Comparison of ENCODE assay signal across 1 cellular context in the genomic region with DNA sequence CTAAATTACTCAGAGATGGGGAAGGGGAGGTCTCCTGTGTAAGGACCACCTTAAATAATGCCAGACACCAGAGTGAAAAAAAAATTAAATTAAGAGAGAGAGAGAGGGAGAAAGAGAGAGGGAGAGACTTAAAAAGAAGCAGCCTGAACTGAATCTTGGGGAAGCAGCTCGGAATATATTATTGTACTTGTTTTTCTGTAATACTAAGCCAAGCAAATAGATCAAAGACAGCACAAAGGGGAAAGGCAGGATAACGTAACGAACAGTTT.
A peak's percentile ranks its signal among the peaks of the same experiment; 100 is the strongest.
TF ChIP-seq lines count a peak whose summit lies in the region.

No MANE protein-coding gene starts in this region.

TF ChIP-seq in K562, 482 proteins besides CTCF, POLR2A, EP300 and RAD21 (continued from another document and continues in another):
- TF ChIP-seq ZHX1 (conservative IDR thresholded peaks at IDR 0.05; ENCODE audit: low read length) (no peak), ASH1L (IDR thresholded peaks at IDR 0.05; ENCODE audit: borderline replicate concordance, low read depth, partially characterized antibody) (peak; percentile 14), U2AF1 (optimal IDR thresholded peaks at IDR 0.05; ENCODE audit: low read depth, low read length) (peak; percentile 14), KLF1 (tag; IDR thresholded peaks at IDR 0.05) (no peak), ZKSCAN3 (CRISPR knock-in tag; IDR thresholded peaks at IDR 0.05) (no peak), PRPF4 (IDR thresholded peaks at IDR 0.05; ENCODE audit: insufficient read depth, low read depth, low read length, poor library complexity, severe bottlenecking) (no peak), SAFB2 (IDR thresholded peaks at IDR 0.05; ENCODE audit: borderline replicate concordance, low read depth, low read length, severe bottlenecking) (no peak), ZNF76 (CRISPR knock-in tag; IDR thresholded peaks at IDR 0.05; ENCODE audit: borderline replicate concordance) (no peak), XRCC5 (IDR thresholded peaks at IDR 0.05; ENCODE audit: low read depth, low read length) (no peak), MYC (IDR thresholded peaks at IDR 0.05; ENCODE audit: low read depth, low read length) (no peak), MYC (CRISPR knock-in tag; IDR thresholded peaks at IDR 0.05; ENCODE audit: borderline replicate concordance, low read depth) (no peak), KDM5B (IDR thresholded peaks at IDR 0.05; ENCODE audit: insufficient replicate concordance, low read depth, low read length) (no peak), FIP1L1 (IDR thresholded peaks at IDR 0.05; ENCODE audit: low read depth, low read length, poor library complexity, severe bottlenecking) (no peak), WHSC1 (IDR thresholded peaks at IDR 0.05; ENCODE audit: low read length) (no peak), ZMIZ1 (IDR thresholded peaks at IDR 0.05; ENCODE audit: low read depth in 2 of 2, low read length in 2 of 2) (no peak), TBL1XR1 (IDR thresholded peaks at IDR 0.05; ENCODE audit: low read length in 2 of 2) (no peak), ZBTB8A (IDR thresholded peaks at IDR 0.05; ENCODE audit: partially characterized antibody) (no peak), XRCC3 (IDR thresholded peaks at IDR 0.05) (no peak), SREBF1 (IDR thresholded peaks at IDR 0.05; ENCODE audit: borderline replicate concordance, low read depth, low read length) (no peak), NR2C1 (IDR thresholded peaks at IDR 0.05) (no peak), NR2C1 (tag; IDR thresholded peaks at IDR 0.05) (no peak), ZC3H11A (IDR thresholded peaks at IDR 0.05; ENCODE audit: low read depth, low read length) (no peak), ATF1 (CRISPR knock-in tag; IDR thresholded peaks at IDR 0.05) (no peak), ATF1 (tag; IDR thresholded peaks at IDR 0.05) (no peak), HMGN3 (IDR thresholded peaks at IDR 0.05; ENCODE audit: borderline replicate concordance, extremely low read depth, insufficient read length, low read depth, low read length) (no peak), PTTG1 (tag; IDR thresholded peaks at IDR 0.05; ENCODE audit: low read depth) (no peak), BRF1 (IDR thresholded peaks at IDR 0.05; ENCODE audit: borderline replicate concordance, extremely low read depth, insufficient read length) (no peak), LEF1 (IDR thresholded peaks at IDR 0.05) (0 out of 2 replicates have a peak, but pooled peaks have one; percentile 39), THRAP3 (IDR thresholded peaks at IDR 0.05; ENCODE audit: borderline replicate concordance) (0 out of 2 replicates have a peak, but pooled peaks have one; percentile 36), NCOA1 (IDR thresholded peaks at IDR 0.05; ENCODE audit: low read depth) (no peak), SIN3B (IDR thresholded peaks at IDR 0.05; ENCODE audit: low read depth) (no peak), FOXJ3 (CRISPR knock-in tag; IDR thresholded peaks at IDR 0.05) (no peak), DACH1 (IDR thresholded peaks at IDR 0.05; ENCODE audit: partially characterized antibody) (no peak), CTBP1 (IDR thresholded peaks at IDR 0.05; ENCODE audit: borderline replicate concordance) (no peak), HDGF (IDR thresholded peaks at IDR 0.05) (no peak), BHLHE40 (IDR thresholded peaks at IDR 0.05; ENCODE audit: low read length) (no peak), ZNF24 (IDR thresholded peaks at IDR 0.05) (no peak), MBD2 (IDR thresholded peaks at IDR 0.05; ENCODE audit: borderline replicate concordance, low read depth) (no peak), SMARCB1 (IDR thresholded peaks at IDR 0.05; ENCODE audit: insufficient read length, low read depth) (no peak), CREB1 (IDR thresholded peaks at IDR 0.05) (no peak), CREB1 (CRISPR knock-in tag; IDR thresholded peaks at IDR 0.05) (no peak), GABPB1 (CRISPR knock-in tag; IDR thresholded peaks at IDR 0.05) (no peak), CEBPZ (IDR thresholded peaks at IDR 0.05; ENCODE audit: borderline replicate concordance, low read depth, low read length) (no peak), ZNF778 (CRISPR knock-in tag; IDR thresholded peaks at IDR 0.05) (no peak), FOS (IDR thresholded peaks at IDR 0.05; ENCODE audit: extremely low read depth, insufficient read length) (no peak), IRF9 (tag; IDR thresholded peaks at IDR 0.05) (no peak)
- TF ChIP-seq, protein P1, sequence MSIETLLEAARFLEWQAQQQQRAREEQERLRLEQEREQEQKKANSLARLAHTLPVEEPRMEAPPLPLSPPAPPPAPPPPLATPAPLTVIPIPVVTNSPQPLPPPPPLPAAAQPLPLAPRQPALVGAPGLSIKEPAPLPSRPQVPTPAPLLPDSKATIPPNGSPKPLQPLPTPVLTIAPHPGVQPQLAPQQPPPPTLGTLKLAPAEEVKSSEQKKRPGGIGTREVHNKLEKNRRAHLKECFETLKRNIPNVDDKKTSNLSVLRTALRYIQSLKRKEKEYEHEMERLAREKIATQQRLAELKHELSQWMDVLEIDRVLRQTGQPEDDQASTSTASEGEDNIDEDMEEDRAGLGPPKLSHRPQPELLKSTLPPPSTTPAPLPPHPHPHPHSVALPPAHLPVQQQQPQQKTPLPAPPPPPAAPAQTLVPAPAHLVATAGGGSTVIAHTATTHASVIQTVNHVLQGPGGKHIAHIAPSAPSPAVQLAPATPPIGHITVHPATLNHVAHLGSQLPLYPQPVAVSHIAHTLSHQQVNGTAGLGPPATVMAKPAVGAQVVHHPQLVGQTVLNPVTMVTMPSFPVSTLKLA (conservative IDR thresholded peaks at IDR 0.05), result peak in 1 of 2 experiments; percentile 16; a peak in 1 of 4 replicates
- TF ChIP-seq, protein P2, sequence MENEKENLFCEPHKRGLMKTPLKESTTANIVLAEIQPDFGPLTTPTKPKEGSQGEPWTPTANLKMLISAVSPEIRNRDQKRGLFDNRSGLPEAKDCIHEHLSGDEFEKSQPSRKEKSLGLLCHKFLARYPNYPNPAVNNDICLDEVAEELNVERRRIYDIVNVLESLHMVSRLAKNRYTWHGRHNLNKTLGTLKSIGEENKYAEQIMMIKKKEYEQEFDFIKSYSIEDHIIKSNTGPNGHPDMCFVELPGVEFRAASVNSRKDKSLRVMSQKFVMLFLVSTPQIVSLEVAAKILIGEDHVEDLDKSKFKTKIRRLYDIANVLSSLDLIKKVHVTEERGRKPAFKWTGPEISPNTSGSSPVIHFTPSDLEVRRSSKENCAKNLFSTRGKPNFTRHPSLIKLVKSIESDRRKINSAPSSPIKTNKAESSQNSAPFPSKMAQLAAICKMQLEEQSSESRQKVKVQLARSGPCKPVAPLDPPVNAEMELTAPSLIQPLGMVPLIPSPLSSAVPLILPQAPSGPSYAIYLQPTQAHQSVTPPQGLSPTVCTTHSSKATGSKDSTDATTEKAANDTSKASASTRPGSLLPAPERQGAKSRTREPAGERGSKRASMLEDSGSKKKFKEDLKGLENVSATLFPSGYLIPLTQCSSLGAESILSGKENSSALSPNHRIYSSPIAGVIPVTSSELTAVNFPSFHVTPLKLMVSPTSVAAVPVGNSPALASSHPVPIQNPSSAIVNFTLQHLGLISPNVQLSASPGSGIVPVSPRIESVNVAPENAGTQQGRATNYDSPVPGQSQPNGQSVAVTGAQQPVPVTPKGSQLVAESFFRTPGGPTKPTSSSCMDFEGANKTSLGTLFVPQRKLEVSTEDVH (IDR thresholded peaks at IDR 0.05; ENCODE audit: low read depth, partially characterized antibody), result no peak
- TF ChIP-seq, protein P3, sequence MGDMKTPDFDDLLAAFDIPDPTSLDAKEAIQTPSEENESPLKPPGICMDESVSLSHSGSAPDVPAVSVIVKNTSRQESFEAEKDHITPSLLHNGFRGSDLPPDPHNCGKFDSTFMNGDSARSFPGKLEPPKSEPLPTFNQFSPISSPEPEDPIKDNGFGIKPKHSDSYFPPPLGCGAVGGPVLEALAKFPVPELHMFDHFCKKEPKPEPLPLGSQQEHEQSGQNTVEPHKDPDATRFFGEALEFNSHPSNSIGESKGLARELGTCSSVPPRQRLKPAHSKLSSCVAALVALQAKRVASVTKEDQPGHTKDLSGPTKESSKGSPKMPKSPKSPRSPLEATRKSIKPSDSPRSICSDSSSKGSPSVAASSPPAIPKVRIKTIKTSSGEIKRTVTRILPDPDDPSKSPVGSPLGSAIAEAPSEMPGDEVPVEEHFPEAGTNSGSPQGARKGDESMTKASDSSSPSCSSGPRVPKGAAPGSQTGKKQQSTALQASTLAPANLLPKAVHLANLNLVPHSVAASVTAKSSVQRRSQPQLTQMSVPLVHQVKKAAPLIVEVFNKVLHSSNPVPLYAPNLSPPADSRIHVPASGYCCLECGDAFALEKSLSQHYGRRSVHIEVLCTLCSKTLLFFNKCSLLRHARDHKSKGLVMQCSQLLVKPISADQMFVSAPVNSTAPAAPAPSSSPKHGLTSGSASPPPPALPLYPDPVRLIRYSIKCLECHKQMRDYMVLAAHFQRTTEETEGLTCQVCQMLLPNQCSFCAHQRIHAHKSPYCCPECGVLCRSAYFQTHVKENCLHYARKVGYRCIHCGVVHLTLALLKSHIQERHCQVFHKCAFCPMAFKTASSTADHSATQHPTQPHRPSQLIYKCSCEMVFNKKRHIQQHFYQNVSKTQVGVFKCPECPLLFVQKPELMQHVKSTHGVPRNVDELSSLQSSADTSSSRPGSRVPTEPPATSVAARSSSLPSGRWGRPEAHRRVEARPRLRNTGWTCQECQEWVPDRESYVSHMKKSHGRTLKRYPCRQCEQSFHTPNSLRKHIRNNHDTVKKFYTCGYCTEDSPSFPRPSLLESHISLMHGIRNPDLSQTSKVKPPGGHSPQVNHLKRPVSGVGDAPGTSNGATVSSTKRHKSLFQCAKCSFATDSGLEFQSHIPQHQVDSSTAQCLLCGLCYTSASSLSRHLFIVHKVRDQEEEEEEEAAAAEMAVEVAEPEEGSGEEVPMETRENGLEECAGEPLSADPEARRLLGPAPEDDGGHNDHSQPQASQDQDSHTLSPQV (IDR thresholded peaks at IDR 0.05), result no peak
